Comparison of ENCODE assay signal across 13 cellular contexts in the genomic region with DNA sequence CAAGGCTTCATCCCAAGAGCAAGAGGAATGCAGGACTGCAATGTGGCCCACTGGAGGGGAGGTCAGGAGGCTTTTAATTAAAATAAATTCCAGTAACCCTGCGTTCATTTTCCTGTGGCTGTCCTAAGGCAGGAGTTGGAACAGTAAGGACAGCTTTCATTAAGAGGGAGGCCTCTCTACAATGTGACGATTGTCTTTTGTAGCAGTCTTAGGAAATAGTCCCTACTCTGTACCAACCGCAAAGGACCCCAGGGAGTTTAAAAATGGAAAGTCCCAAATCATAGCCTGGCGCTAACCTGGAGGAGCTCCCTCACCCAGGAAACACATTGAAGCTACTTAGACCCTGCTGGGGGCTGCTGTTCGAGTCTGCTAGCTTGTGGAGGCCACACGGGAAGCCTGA.
DNase-seq lines count a peak whose midpoint lies in the region; ATAC-seq and TF ChIP-seq lines count a peak whose summit lies in the region.
"Had no signal": no experiment of that assay in that cellular context is flagged by ENCODE, and none has a peak within 500 bp of the region (broad histone marks: within the 10 kb centered on the region; RNA-seq: fewer than 3 reads in every experiment).

No MANE protein-coding gene starts in this region.

- ATAC-seq in GM21447 (IDR thresholded peaks at IDR 0.05; ENCODE audit: unreplicated experiment) = peak; percentile 61
- ATAC-seq: HepG2; naive thymus-derived CD4-positive, alpha-beta T cell had no signal

- H3K9me2 ChIP-seq in PC-9 (ENCODE audit: insufficient read depth) = no peaks in the 10 kb centered on the region

- TF ChIP-seq CTCF in GM10266 (IDR thresholded peaks at IDR 0.05; ENCODE audit: control insufficient read depth, insufficient read depth, low read depth, missing control alignments) (no peak), PC-9 (conservative IDR thresholded peaks at IDR 0.05) (no peak)

- peaks cover 3% of the 10 kb centered on the region for H3K36me3 ChIP-seq in rectal smooth muscle tissue (ENCODE audit: control insufficient read depth, insufficient read depth, low read length)
- H3K36me3 ChIP-seq in PC-9 (ENCODE audit: low read depth) = no peaks in the 10 kb centered on the region
- no peaks in the 10 kb centered on the region for H3K36me3 ChIP-seq in CD4-positive, alpha-beta memory T cell (ENCODE audit: insufficient read depth, low read length)

- DNase-seq in GM10266 (ENCODE audit: extremely low spot score) (peak; percentile 21), RPMI7951 (ENCODE audit: low read depth) (peak; percentile 40), NCI-H82 (lab: John Stamatoyannopoulos, UW) (no peak), activated T-cell treated with anti-CD3 and anti-CD28 coated beads for 4 hours (no peak), PC-9 (no peak)
- no peak for DNase-seq in CD4-positive, alpha-beta memory T cell
- DNase-seq: activated naive CD8-positive, alpha-beta T cell treated with anti-CD3 and anti-CD28 coated beads, Interleukin-2, amount 10 ng/mL, durations not matched to agents 7 days and 5 days; immature natural killer cell; naive thymus-derived CD4-positive, alpha-beta T cell; NCI-H524 treated with DMSO at 0.1 percent for 48 hours had no signal

- H3K27me3 Mint-ChIP-seq in CD4-positive, alpha-beta memory T cell = no peaks in the 10 kb centered on the region
- H3K27me3 Mint-ChIP-seq: activated naive CD8-positive, alpha-beta T cell treated with anti-CD3 and anti-CD28 coated beads, Interleukin-2, amount 10 ng/mL, durations not matched to agents 7 days and 5 days; naive thymus-derived CD4-positive, alpha-beta T cell had no signal

- H3K4me3 ChIP-seq in rectal smooth muscle tissue (ENCODE audit: low read length) (no peak overlapping the region), PC-9 (no peak overlapping the region)
- no peak overlapping the region for H3K4me3 ChIP-seq in CD4-positive, alpha-beta memory T cell (ENCODE audit: low read length in 2 of 2)

- no peak overlapping the region for H3K27ac Mint-ChIP-seq in CD4-positive, alpha-beta memory T cell
- H3K27ac Mint-ChIP-seq: activated naive CD8-positive, alpha-beta T cell treated with anti-CD3 and anti-CD28 coated beads, Interleukin-2, amount 10 ng/mL, durations not matched to agents 7 days and 5 days; immature natural killer cell; naive thymus-derived CD4-positive, alpha-beta T cell had no signal

- POLR2A ChIA-PET in PC-9 (lab: Charles Lee; ENCODE audit: unreplicated experiment) = no interaction called here
- POLR2A ChIA-PET in CD4-positive, alpha-beta memory T cell (lab: Charles Lee; ENCODE audit: partially characterized antibody) = no interaction called here

- H3K79me2 ChIP-seq in PC-9 (ENCODE audit: low read depth) = no peaks in the 10 kb centered on the region

- H3K9me3 Mint-ChIP-seq in CD4-positive, alpha-beta memory T cell = no peaks in the 10 kb centered on the region
- H3K9me3 Mint-ChIP-seq: activated naive CD8-positive, alpha-beta T cell treated with anti-CD3 and anti-CD28 coated beads, Interleukin-2, amount 10 ng/mL, durations not matched to agents 7 days and 5 days; immature natural killer cell; naive thymus-derived CD4-positive, alpha-beta T cell had no signal

- intact Hi-C loops in PC-9 (cut with micrococcal nuclease; ENCODE audit: unreplicated experiment) = no loop called here
- intact Hi-C loops in CD4-positive, alpha-beta memory T cell (cut with micrococcal nuclease) = no loop called here

- H3K27me3 ChIP-seq in rectal smooth muscle tissue (ENCODE audit: control insufficient read depth, insufficient read depth, low read length) (no peaks in the 10 kb centered on the region), PC-9 (ENCODE audit: insufficient read depth, low read depth) (no peaks in the 10 kb centered on the region)
- no peaks in the 10 kb centered on the region for H3K27me3 ChIP-seq in CD4-positive, alpha-beta memory T cell (ENCODE audit: insufficient read depth, low read length)

- no peak overlapping the region for H3K4me3 Mint-ChIP-seq in CD4-positive, alpha-beta memory T cell
- H3K4me3 Mint-ChIP-seq: activated naive CD8-positive, alpha-beta T cell treated with anti-CD3 and anti-CD28 coated beads, Interleukin-2, amount 10 ng/mL, durations not matched to agents 7 days and 5 days; immature natural killer cell; naive thymus-derived CD4-positive, alpha-beta T cell had no signal

- CTCF ChIA-PET in PC-9 (lab: Charles Lee) = no interaction called here
- CTCF ChIA-PET in CD4-positive, alpha-beta memory T cell (lab: Charles Lee; ENCODE audit: partially characterized antibody) = no interaction called here

- H3K27ac ChIP-seq in rectal smooth muscle tissue (ENCODE audit: low read depth, low read length) (peak overlapping the region; percentile 99), PC-9 (no peak overlapping the region)
- no peak overlapping the region for H3K27ac ChIP-seq in CD4-positive, alpha-beta memory T cell (ENCODE audit: low read depth, low read length)

- no peak overlapping the region for H3K9ac ChIP-seq in rectal smooth muscle tissue (ENCODE audit: low read length)

- BruUV-seq in PC-9 (replicated peaks; lab: Mats Ljungman, UMichigan) = no TSS peak

- H2AFZ ChIP-seq in PC-9 = no peak overlapping the region

- no peaks in the 10 kb centered on the region for H3K36me3 Mint-ChIP-seq in CD4-positive, alpha-beta memory T cell
- H3K36me3 Mint-ChIP-seq: activated naive CD8-positive, alpha-beta T cell treated with anti-CD3 and anti-CD28 coated beads, Interleukin-2, amount 10 ng/mL, durations not matched to agents 7 days and 5 days; immature natural killer cell; naive thymus-derived CD4-positive, alpha-beta T cell had no signal

- no peaks in the 10 kb centered on the region for H3K9me3 ChIP-seq in PC-9 (ENCODE audit: insufficient read depth, low read depth)
- no peaks in the 10 kb centered on the region for H3K9me3 ChIP-seq in CD4-positive, alpha-beta memory T cell (ENCODE audit: control insufficient read depth in 1 of 2, low read length in 2 of 2)

- H3K4me1 ChIP-seq in rectal smooth muscle tissue (ENCODE audit: control insufficient read depth, insufficient read depth, low read length) (peaks cover 52% of the 10 kb centered on the region), PC-9 (replicated peaks; ENCODE audit: insufficient read depth) (no peaks in the 10 kb centered on the region)
- H3K4me1 ChIP-seq in CD4-positive, alpha-beta memory T cell (ENCODE audit: insufficient read depth, low read length) = peaks cover 12% of the 10 kb centered on the region

- no peaks in the 10 kb centered on the region for H3F3A ChIP-seq in PC-9 (ENCODE audit: insufficient read depth, low read depth)

- H3K4me1 Mint-ChIP-seq in CD4-positive, alpha-beta memory T cell = peaks cover 6 to 22% (median 12%) of the 10 kb centered on the region in 4 donors
- H3K4me1 Mint-ChIP-seq: activated naive CD8-positive, alpha-beta T cell treated with anti-CD3 and anti-CD28 coated beads, Interleukin-2, amount 10 ng/mL, durations not matched to agents 7 days and 5 days had no signal

- H3K4me2 ChIP-seq in PC-9 = no peak overlapping the region

- H4K20me1 ChIP-seq in PC-9 (ENCODE audit: insufficient read depth) = no peaks in the 10 kb centered on the region

Comparison
In these comparisons a context has a peak if more than half of its experiments do, and no peak if none do; other contexts are left out.
1. DNase-seq: peak in GM10266 (single experiment) and RPMI7951 (single experiment); none in NCI-H82 (single experiment), activated T-cell treated with anti-CD3 and anti-CD28 coated beads for 4 hours (single experiment), PC-9 (0 of 2) and CD4-positive, alpha-beta memory T cell (0 of 5).